ENCODE assay signal across 1 cellular context in genomic region chr6:126625019-126625418, GRCh38.
TF ChIP-seq lines count a peak whose summit lies in the region.

No MANE protein-coding gene starts in this region.

TF ChIP-seq in IMR-90, 13 proteins besides CTCF, POLR2A, EP300 and RAD21 (continued from another document):
- TF ChIP-seq, protein P1, sequence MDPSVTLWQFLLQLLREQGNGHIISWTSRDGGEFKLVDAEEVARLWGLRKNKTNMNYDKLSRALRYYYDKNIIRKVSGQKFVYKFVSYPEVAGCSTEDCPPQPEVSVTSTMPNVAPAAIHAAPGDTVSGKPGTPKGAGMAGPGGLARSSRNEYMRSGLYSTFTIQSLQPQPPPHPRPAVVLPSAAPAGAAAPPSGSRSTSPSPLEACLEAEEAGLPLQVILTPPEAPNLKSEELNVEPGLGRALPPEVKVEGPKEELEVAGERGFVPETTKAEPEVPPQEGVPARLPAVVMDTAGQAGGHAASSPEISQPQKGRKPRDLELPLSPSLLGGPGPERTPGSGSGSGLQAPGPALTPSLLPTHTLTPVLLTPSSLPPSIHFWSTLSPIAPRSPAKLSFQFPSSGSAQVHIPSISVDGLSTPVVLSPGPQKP (IDR thresholded peaks at IDR 0.05; ENCODE audit: borderline replicate concordance, low read depth, low read length): no peak
- TF ChIP-seq MXI1 (IDR thresholded peaks at IDR 0.05; ENCODE audit: borderline replicate concordance, low read depth, low read length): no peak
- TF ChIP-seq MAFK (IDR thresholded peaks at IDR 0.05; ENCODE audit: low read depth, low read length): no peak
- TF ChIP-seq USF2 (IDR thresholded peaks at IDR 0.05; ENCODE audit: low read depth, low read length): no peak
